Comparison of ENCODE assay signal across 14 cellular contexts in genomic region chr21:34076835-34077234, GRCh38. TPM values are rescaled to one million over a fixed set of nuclear protein-coding genes. Genes with fewer than 3 reads are reported as not detected.
DNase-seq lines count a peak whose midpoint lies in the region; ATAC-seq and TF ChIP-seq lines count a peak whose summit lies in the region.
"Had no signal": no experiment of that assay in that cellular context is flagged by ENCODE, and none has a peak within 500 bp of the region (broad histone marks: within the 10 kb centered on the region; RNA-seq: fewer than 3 reads in every experiment).

No MANE protein-coding gene starts in this region.

- peak overlapping the region; percentile 53 for H3K27ac Mint-ChIP-seq in CD8-positive, alpha-beta T cell
- H3K27ac Mint-ChIP-seq in HFFc6 (peak overlapping the region; percentile 26; the same call in 1 of the 2 replicates), nephron (peak overlapping the region in 1 of 3 experiments; percentile 3)

- no peak for DNase-seq in CD8-positive, alpha-beta T cell
- DNase-seq in HFFc6 (no peak), adipocyte (ENCODE audit: low read depth) (no peak), posterior vena cava (ENCODE audit: low spot score) (no peak), MM.1S (no peak), NOMO-1 treated with dmso at 0.1 percent for 144 hours (lab: John Stamatoyannopoulos, UW; ENCODE audit: unreplicated experiment) (no peak)
- DNase-seq: activated CD8-positive, alpha-beta memory T cell treated with anti-CD3 and anti-CD28 coated beads, Interleukin-2, amount 50 U/mL, for 48 hours; left cardiac atrium; NCI-H1436 treated with DMSO at 0.1 percent for 48 hours; NCI-H524 treated with DMSO at 0.1 percent for 48 hours; stomach had no signal

- peaks cover 7% of the 10 kb centered on the region; the same call in 1 of the 2 replicates for H3F3A ChIP-seq in MM.1S (ENCODE audit: insufficient read depth, low read length)

- TF ChIP-seq CTCF in CD8-positive, alpha-beta T cell (IDR thresholded peaks at IDR 0.05): no peak
- TF ChIP-seq CTCF in HFFc6 (IDR thresholded peaks at IDR 0.05): no peak
- no peak for TF ChIP-seq CTCF in nephron (IDR thresholded peaks at IDR 0.05; ENCODE audit: unreplicated experiment in 3 of 3)
- TF ChIP-seq CTCF in MM.1S (IDR thresholded peaks at IDR 0.05; ENCODE audit: low read length): no peak

- no peaks in the 10 kb centered on the region for H3K27me3 Mint-ChIP-seq in CD8-positive, alpha-beta T cell (ENCODE audit: low read depth)
- H3K27me3 Mint-ChIP-seq in HFFc6 (ENCODE audit: insufficient read depth): peaks cover 2% of the 10 kb centered on the region; the same call in 1 of the 2 replicates
- no peaks in the 10 kb centered on the region for H3K27me3 Mint-ChIP-seq in nephron (ENCODE audit: low read depth)
- H3K27me3 Mint-ChIP-seq: IgD-negative memory B cell had no signal

- H3K27ac ChIP-seq in CD8-positive, alpha-beta T cell (ENCODE audit: low read depth, low read length): no peak overlapping the region
- H3K27ac ChIP-seq in MM.1S (ENCODE audit: low read length): no peak overlapping the region

- H3K27me3 ChIP-seq in CD8-positive, alpha-beta T cell (ENCODE audit: insufficient read depth, low read length): no peaks in the 10 kb centered on the region
- H3K27me3 ChIP-seq in adipocyte (replicated peaks; ENCODE audit: control insufficient read depth, insufficient read depth, low read length) (no peaks in the 10 kb centered on the region), MM.1S (replicated peaks; ENCODE audit: insufficient read depth, low read length) (no peaks in the 10 kb centered on the region)
- H3K27me3 ChIP-seq: stomach had no signal

- no peaks in the 10 kb centered on the region for H3K36me3 ChIP-seq in CD8-positive, alpha-beta T cell (ENCODE audit: insufficient read depth, low read length)
- H3K36me3 ChIP-seq in adipocyte (ENCODE audit: control insufficient read depth, insufficient read depth, low read length, severe bottlenecking) (peaks cover 4% of the 10 kb centered on the region), MM.1S (replicated peaks; ENCODE audit: insufficient read depth, low read length) (no peaks in the 10 kb centered on the region)
- H3K36me3 ChIP-seq: stomach had no signal

- H2AFZ ChIP-seq in MM.1S (ENCODE audit: low read length): no peak overlapping the region

- CTCF ChIA-PET in CD8-positive, alpha-beta T cell (lab: Charles Lee): interaction anchor here (1.5 to 2.8 kb wide), 5 partner anchors 10 to 271 kb away, joined by 3 to 13 read pairs (median 6); no protein-coding TSS in a partner anchor

- H3K9me2 ChIP-seq in MM.1S (replicated peaks; ENCODE audit: insufficient read depth, low read length): no peaks in the 10 kb centered on the region

- H3K9me3 Mint-ChIP-seq in CD8-positive, alpha-beta T cell: no peaks in the 10 kb centered on the region
- H3K9me3 Mint-ChIP-seq in HFFc6 (no peaks in the 10 kb centered on the region), nephron (no peaks in the 10 kb centered on the region)
- H3K9me3 Mint-ChIP-seq: IgD-negative memory B cell had no signal

- intact Hi-C loops in CD8-positive, alpha-beta T cell (cut with DNase I, micrococcal nuclease): loop anchor here (5.0 to 10.0 kb wide), 4 partner anchors 50 to 690 kb away; partner anchors contain the start of gene RCAN1 (in 1 of the 2)
- intact Hi-C loops in posterior vena cava (cut with DNase I): loop anchor here (1.0 to 10.0 kb wide), 3 partner anchors 35 to 142 kb away; no protein-coding TSS in a partner anchor

- no peaks in the 10 kb centered on the region for H3K9me3 ChIP-seq in CD8-positive, alpha-beta T cell (ENCODE audit: low read length)
- H3K9me3 ChIP-seq in adipocyte (ENCODE audit: control insufficient read depth, low read length) (no peaks in the 10 kb centered on the region), MM.1S (replicated peaks; ENCODE audit: insufficient read depth, low read length) (no peaks in the 10 kb centered on the region)
- H3K9me3 ChIP-seq: stomach had no signal

- H3K4me1 Mint-ChIP-seq in CD8-positive, alpha-beta T cell (ENCODE audit: low read depth): peaks cover 81% of the 10 kb centered on the region
- H3K4me1 Mint-ChIP-seq in HFFc6 (ENCODE audit: low read depth) (peaks cover 82% of the 10 kb centered on the region), nephron (peaks cover 52% of the 10 kb centered on the region)

- POLR2A ChIA-PET in CD8-positive, alpha-beta T cell (lab: Charles Lee): interaction anchor here (1.2 kb wide), 3 partner anchors 14 to 152 kb away, joined by 3 to 4 read pairs (median 3); no protein-coding TSS in a partner anchor

- ATAC-seq in CD8-positive, alpha-beta T cell: no peak
- ATAC-seq: left cardiac atrium, sciatic nerve had no signal

- no peak overlapping the region for H3K4me2 ChIP-seq in MM.1S (ENCODE audit: low read depth, low read length)

- H3K36me3 Mint-ChIP-seq in CD8-positive, alpha-beta T cell: peaks cover 29% of the 10 kb centered on the region
- H3K36me3 Mint-ChIP-seq in HFFc6 (ENCODE audit: low read depth) (peaks cover 62% of the 10 kb centered on the region), nephron (ENCODE audit: low read depth) (peaks cover 45% of the 10 kb centered on the region)

- peak overlapping the region; percentile 6 for H3K4me3 Mint-ChIP-seq in CD8-positive, alpha-beta T cell
- H3K4me3 Mint-ChIP-seq in HFFc6: no peak overlapping the region; the same call in 1 of the 2 replicates
- H3K4me3 Mint-ChIP-seq in nephron: peak overlapping the region in 2 of 3 experiments; percentile 43 to 59

- no peaks in the 10 kb centered on the region; the same call in 1 of the 2 replicates for H4K20me1 ChIP-seq in MM.1S (ENCODE audit: insufficient read depth, low read length)

- H3K4me3 ChIP-seq in CD8-positive, alpha-beta T cell (ENCODE audit: low read depth, low read length): no peak overlapping the region
- peak overlapping the region; percentile 97 for H3K4me3 ChIP-seq in adipocyte (ENCODE audit: low read length)
- no peak overlapping the region for H3K4me3 ChIP-seq in MM.1S (ENCODE audit: low read length)

- H3K9ac ChIP-seq in adipocyte (ENCODE audit: low read length) (no peak overlapping the region), MM.1S (ENCODE audit: low read length) (no peak overlapping the region)

- peaks cover 46% of the 10 kb centered on the region for H3K79me2 ChIP-seq in MM.1S (ENCODE audit: low read length)

- peaks cover 68% of the 10 kb centered on the region for H3K4me1 ChIP-seq in CD8-positive, alpha-beta T cell (ENCODE audit: insufficient read depth, low read length)
- H3K4me1 ChIP-seq in adipocyte (ENCODE audit: control insufficient read depth, insufficient read depth, low read length): peaks cover 68% of the 10 kb centered on the region
- H3K4me1 ChIP-seq in MM.1S (ENCODE audit: low read length): peaks cover 6% of the 10 kb centered on the region

RNA-seq across cellular contexts. Expression of gene MRPS6, which starts 3.5 kb away (rescaled TPM):
- total RNA-seq in CD8-positive, alpha-beta T cell: 10 to 100 TPM; 14.3 to 15.4 TPM
- 10 to 100 TPM; 57.1 to 89.6 (median 62.8) TPM for total RNA-seq in HFFc6 (2021; fragmentation: NEBNext Ultra II Directional; extraction: Animal tissue kit (Norgen Biotek cat#: 25700))
- 10 to 100 TPM; 45.8 to 64.0 TPM for total RNA-seq in posterior vena cava

RNA-seq across cellular contexts. Expression of gene SLC5A3, which starts 3.5 kb away (rescaled TPM):
- 1 to 10 TPM; 4.6 to 5.2 TPM for total RNA-seq in CD8-positive, alpha-beta T cell
- 10 to 100 TPM in 2 of 6 experiments, 1 to 10 TPM in 4; 7.3 to 21.1 (median 8.8) TPM for total RNA-seq in HFFc6 (2021; fragmentation: NEBNext Ultra II Directional; extraction: Animal tissue kit (Norgen Biotek cat#: 25700))
- total RNA-seq in posterior vena cava: 10 to 100 TPM; 10.9 to 16.4 TPM
